Comparison of ENCODE assay signal across 10 cellular contexts in genomic region chr12:47825239-47825639, GRCh38. TPM values are rescaled to one million over a fixed set of nuclear protein-coding genes. Genes with fewer than 3 reads are reported as not detected.
DNase-seq lines count a peak whose midpoint lies in the region; ATAC-seq, FAIRE-seq and TF ChIP-seq lines count a peak whose summit lies in the region.
"Had no signal": no experiment of that assay in that cellular context is flagged by ENCODE, and none has a peak within 500 bp of the region (broad histone marks: within the 10 kb centered on the region; RNA-seq: fewer than 3 reads in every experiment).

No MANE protein-coding gene starts in this region.

- H3K79me2 ChIP-seq in OCI-LY1 (ENCODE audit: insufficient read depth, low read length) (no peaks in the 10 kb centered on the region), H1 (ENCODE audit: control insufficient read depth in 1 of 2, insufficient read depth in 2 of 2, low read length in 2 of 2) (peaks cover 0 to under 1% of the 10 kb centered on the region in 2 experiments; a peak in 1 of 4 replicates), osteoblast (ENCODE audit: insufficient read depth, low read length) (peaks cover 2% of the 10 kb centered on the region)

- H4K20me1 ChIP-seq in OCI-LY1 (ENCODE audit: insufficient read depth, low read length) (no peaks in the 10 kb centered on the region), H1 (replicated peaks in 1 of 2; ENCODE audit: control insufficient read depth in 1 of 2, insufficient read depth in 2 of 2, low read length in 2 of 2) (no peaks in the 10 kb centered on the region), osteoblast (ENCODE audit: insufficient read depth, low read length) (no peaks in the 10 kb centered on the region)
- H4K20me1 ChIP-seq: BLaER1 had no signal

- no peak overlapping the region for H3K23ac ChIP-seq in H1 (ENCODE audit: insufficient read length)

- H3K18ac ChIP-seq in H1 (ENCODE audit: extremely low read depth, low read length), result no peak overlapping the region

- DNase-seq in A549 (ENCODE audit: low read depth in 1 of 2, low spot score in 1 of 2), result peak; percentile 21 to 56
- DNase-seq in H1 (ENCODE audit: low read depth in 1 of 2, low spot score in 2 of 2), result no peak
- peak; percentile 44 for DNase-seq in osteoblast (ENCODE audit: insufficient read length, low spot score, missing footprints)
- no peak for DNase-seq in T1000 (lab: John Stamatoyannopoulos, UW)
- no peak for DNase-seq in substantia nigra (lab: John Stamatoyannopoulos, UW)
- DNase-seq: NCI-H748 treated with DMSO at 0.1 percent for 48 hours had no signal

- 31% methylated on average over 3 of the region's 3 CpGs for WGBS in A549 (ENCODE audit: missing lambda C conversion rate)
- WGBS in H1 (ENCODE audit: extremely low coverage in 1 of 2, insufficient coverage in 1 of 2, insufficient read length in 1 of 2, insufficient replicate concordance in 2 of 2, low coverage in 1 of 2, low lambda C conversion rate in 2 of 2, missing lambda C conversion rate in 1 of 2), 2 experiments, result 62% methylated on average over 3 of the region's 3 CpGs; no CpG with 5 or more reads in 1 of the 2 experiments

- TF ChIP-seq EP300 in A549 (IDR thresholded peaks at IDR 0.05), result no peak
- TF ChIP-seq EP300 in H1 (IDR thresholded peaks at IDR 0.05; ENCODE audit: borderline replicate concordance in 1 of 2, low read depth in 2 of 2, low read length in 2 of 2), result no peak

- H3K56ac ChIP-seq in H1 (replicated peaks; ENCODE audit: insufficient read length, low read depth, low read length), result no peak overlapping the region

- no peak overlapping the region for H3K14ac ChIP-seq in H1 (ENCODE audit: insufficient read length)

- no peaks in the 10 kb centered on the region for H3K27me3 ChIP-seq in OCI-LY1 (ENCODE audit: insufficient read depth, low read length)
- no peaks in the 10 kb centered on the region; a peak in 2 of 7 replicates for H3K27me3 ChIP-seq in H1 (replicated peaks in 1 of 4; ENCODE audit: control insufficient read depth in 3 of 4, extremely low read depth in 1 of 4, insufficient read depth in 3 of 4, low read length in 3 of 4)
- no peaks in the 10 kb centered on the region for H3K27me3 ChIP-seq in osteoblast (ENCODE audit: insufficient read depth, low read length)
- H3K27me3 ChIP-seq: BLaER1 had no signal

- H3K9me2 ChIP-seq in OCI-LY1 (ENCODE audit: low read depth, low read length), result no peaks in the 10 kb centered on the region

- TF ChIP-seq CTCF in A549 (IDR thresholded peaks at IDR 0.05) (no peak), OCI-LY1 (IDR thresholded peaks at IDR 0.05; ENCODE audit: low read length) (no peak), H1 (IDR thresholded peaks at IDR 0.05; ENCODE audit: control extremely low read depth in 1 of 3, insufficient read depth in 1 of 3, low read depth in 1 of 3, low read length in 3 of 3) (no peak), osteoblast (IDR thresholded peaks at IDR 0.05; ENCODE audit: extremely low read depth, low read depth, low read length) (no peak)

- no peaks in the 10 kb centered on the region for H3K36me3 ChIP-seq in OCI-LY1 (ENCODE audit: insufficient read depth, low read length)
- H3K36me3 ChIP-seq in H1 (ENCODE audit: control insufficient read depth in 2 of 4, insufficient read depth in 4 of 4, low read length in 3 of 4), result no peaks in the 10 kb centered on the region
- H3K36me3 ChIP-seq in osteoblast (ENCODE audit: insufficient read depth, low read length), result no peaks in the 10 kb centered on the region
- H3K36me3 ChIP-seq: BLaER1 had no signal

- TF ChIP-seq POLR2A in A549 (IDR thresholded peaks at IDR 0.05; ENCODE audit: low read length) (no peak), H1 (IDR thresholded peaks at IDR 0.05; ENCODE audit: control extremely low read depth in 1 of 2, low read depth in 2 of 2, low read length in 2 of 2) (no peak)

- H3K9ac ChIP-seq in OCI-LY1 (ENCODE audit: low read length) (no peak overlapping the region; the same call in 1 of the 2 replicates), H1 (replicated peaks in 1 of 4; ENCODE audit: extremely low read depth in 1 of 4, low read depth in 3 of 4, low read length in 3 of 4) (no peak overlapping the region)
- H3K9ac ChIP-seq: BLaER1 had no signal

- H4K5ac ChIP-seq in H1 (ENCODE audit: insufficient read length, low read depth, low read length), result no peak overlapping the region

- H3K4me1 ChIP-seq in A549, result peaks cover 70% of the 10 kb centered on the region
- H3K4me1 ChIP-seq in OCI-LY1 (ENCODE audit: insufficient read depth, low read length, severe bottlenecking), result peaks cover 90% of the 10 kb centered on the region
- peaks cover 5 to 24% (median 19%) of the 10 kb centered on the region in 4 experiments for H3K4me1 ChIP-seq in H1 (replicated peaks in 1 of 4; ENCODE audit: control insufficient read depth in 3 of 4, insufficient read depth in 4 of 4, low read length in 3 of 4)
- peaks cover 35% of the 10 kb centered on the region for H3K4me1 ChIP-seq in osteoblast (ENCODE audit: insufficient read depth, low read length)

- H4K91ac ChIP-seq in H1 (replicated peaks; ENCODE audit: insufficient read length, low read length), result no peak overlapping the region

- no peaks in the 10 kb centered on the region for H3K79me1 ChIP-seq in H1 (ENCODE audit: low read depth, low read length)

- FAIRE-seq in A549 (lab: Jason Lieb, UNC) (no peak), H1 (lab: Jason Lieb, UNC) (no peak)

- no peak overlapping the region for H3K4ac ChIP-seq in H1 (replicated peaks; ENCODE audit: insufficient read length, low read depth, low read length)

- no peak overlapping the region; the same call in 1 of the 2 replicates for H2AK5ac ChIP-seq in H1 (ENCODE audit: low read depth, low read length)

- peak overlapping the region; percentile 71 for H2BK12ac ChIP-seq in H1 (ENCODE audit: low read depth, low read length)

- 0 out of 2 replicates have a peak overlapping the region, but pooled peaks have one; percentile 21 for H2BK20ac ChIP-seq in H1 (ENCODE audit: low read length)

- no peak overlapping the region; the same call in 1 of the 2 replicates for H2BK15ac ChIP-seq in H1 (ENCODE audit: low read length)

- no peak for TF ChIP-seq RAD21 in A549 (conservative IDR thresholded peaks at IDR 0.05 in 1 of 2, IDR thresholded peaks at IDR 0.05 in 1 of 2)
- TF ChIP-seq RAD21 in H1 (IDR thresholded peaks at IDR 0.05 in 1 of 2, conservative IDR thresholded peaks at IDR 0.05 in 1 of 2; ENCODE audit: low read depth in 2 of 2, low read length in 2 of 2), result no peak

- H2BK120ac ChIP-seq in H1 (replicated peaks; ENCODE audit: low read depth, low read length), result no peak overlapping the region

- peak overlapping the region; percentile 36 for H3K4me2 ChIP-seq in A549
- no peak overlapping the region for H3K4me2 ChIP-seq in OCI-LY1 (ENCODE audit: low read length)
- no peak overlapping the region for H3K4me2 ChIP-seq in H1 (ENCODE audit: insufficient read depth in 1 of 2, low read depth in 2 of 2, low read length in 2 of 2)
- H3K4me2 ChIP-seq in osteoblast (ENCODE audit: insufficient read depth, low read length), result no peak overlapping the region

- CTCF ChIA-PET in A549 (lab: Yijun Ruan, JAX), result interaction anchor here (1.3 to 31.0 kb wide), 5 partner anchors 8 to 110 kb away, joined by 3 to 1532 read pairs (median 7); partner anchors contain the start of genes HDAC7 and SLC48A1
- CTCF ChIA-PET in H1 (lab: Charles Lee; ENCODE audit: partially characterized antibody), result interaction anchor here (10.6 to 30.5 kb wide), 2 partner anchors 14 to 32 kb away, joined by 155 to 2001 read pairs; partner anchors contain the start of genes HDAC7 and SLC48A1

- no peak overlapping the region for H4K8ac ChIP-seq in H1 (ENCODE audit: extremely low read depth, insufficient read depth, low read length)

- H3K9me3 ChIP-seq in A549 (no peaks in the 10 kb centered on the region), OCI-LY1 (ENCODE audit: low read length) (no peaks in the 10 kb centered on the region), H1 (ENCODE audit: insufficient read depth in 2 of 2, low read depth in 1 of 2, low read length in 1 of 2) (no peaks in the 10 kb centered on the region), osteoblast (ENCODE audit: low read depth, low read length) (no peaks in the 10 kb centered on the region)
- H3K9me3 ChIP-seq: BLaER1 had no signal

- peak overlapping the region; percentile 53; the same call in 1 of the 2 replicates for H2BK5ac ChIP-seq in H1 (ENCODE audit: low read depth, low read length)

- H3K23me2 ChIP-seq in H1 (ENCODE audit: low read depth, low read length), result peaks cover 5% of the 10 kb centered on the region

- ATAC-seq in A549 (peak in 1 of 2 experiments; percentile 10; a peak in 1 of 6 replicates), HG03565 (IDR thresholded peaks at IDR 0.05; ENCODE audit: unreplicated experiment) (no peak), HG02642 (IDR thresholded peaks at IDR 0.05; ENCODE audit: poor library complexity, unreplicated experiment) (no peak)

- no peak overlapping the region for H2AFZ ChIP-seq in OCI-LY1 (ENCODE audit: low read length)
- H2AFZ ChIP-seq in H1 (ENCODE audit: low read length), result no peak overlapping the region
- no peak overlapping the region for H2AFZ ChIP-seq in osteoblast (ENCODE audit: low read length)

- H3K27ac ChIP-seq in A549 (peak overlapping the region; percentile 52 to 73; a peak in 5 of 6 replicates), OCI-LY1 (ENCODE audit: low read depth, low read length, poor library complexity, severe bottlenecking) (peak overlapping the region; percentile 83), H1 (ENCODE audit: low read depth, low read length) (no peak overlapping the region), osteoblast (ENCODE audit: low read depth, low read length) (no peak overlapping the region), substantia nigra (ENCODE audit: low read depth, low read length, poor library complexity, severe bottlenecking) (no peak overlapping the region)

- H3F3A ChIP-seq in OCI-LY1 (ENCODE audit: insufficient read depth, low read length), result no peaks in the 10 kb centered on the region

- H3K4me3 ChIP-seq in A549 (no peak overlapping the region), OCI-LY1 (ENCODE audit: low read depth, low read length, poor library complexity, severe bottlenecking) (no peak overlapping the region), H1 (ENCODE audit: extremely low read depth in 1 of 4, insufficient read depth in 2 of 4, low read depth in 3 of 4, low read length in 4 of 4) (no peak overlapping the region), osteoblast (ENCODE audit: insufficient read depth, low read length) (no peak overlapping the region)
- H3K4me3 ChIP-seq: BLaER1 had no signal

- POLR2A ChIA-PET in A549 (lab: Yijun Ruan, JAX), result no interaction called here
- POLR2A ChIA-PET in H1 (lab: Charles Lee; ENCODE audit: partially characterized antibody), result interaction anchor here (0.6 to 28.4 kb wide), 5 partner anchors 9 to 45 kb away, joined by 3 to 480 read pairs (median 4); partner anchors contain the start of gene HDAC7

RNA-seq across cellular contexts. Expression of gene HDAC7, which starts 5.5 kb away (rescaled TPM):
- polyA plus RNA-seq in A549 (2011; rRNA removed) (17.2 and 20.8 TPM in 2 replicates), A549 (2017; fragmentation: RNase III; extraction: RNeasy Plus Mini Kit Qiagen cat#74134 plus additional on column Dnase treatment) (34.1 to 38.9 TPM (median 36.0 TPM) in 3 replicates), H1 (2011; rRNA removed) (25.5 and 52.0 TPM in 2 replicates)
- polyA plus RNA-seq in A549 (2012; cell fraction: cytosol; rRNA removed), result 42.9 and 56.8 TPM in 2 replicates
- polyA plus RNA-seq in A549 (2012; cell fraction: nucleus; rRNA removed), result 170 and 171 TPM in 2 replicates
- polyA minus RNA-seq in A549 (2011; rRNA and poly(A)+ RNA removed), result 20.2 and 26.1 TPM in 2 replicates
- total RNA-seq in H1 (2021; fragmentation: NEBNext Ultra II Directional; extraction: Animal tissue kit (Norgen Biotek cat#: 25700)), result 82.0 and 84.9 TPM in 2 replicates
- polyA plus RNA-seq in H1 (2011; cell fraction: cytosol; rRNA removed), result 27.2 TPM
- polyA plus RNA-seq in H1 (2011; cell fraction: nucleus; rRNA removed), result 208 TPM
- 46.5 to 68.3 TPM (median 65.5 TPM) in 4 replicates for polyA plus RNA-seq in H1 (2012, experiment 1 of 2)
- 57.8 TPM for polyA plus RNA-seq in H1 (2012, experiment 2 of 2)
- 40.9 TPM for polyA plus RNA-seq in H1 (2013, experiment 1 of 2)
- 38.9 TPM for polyA plus RNA-seq in H1 (2013, experiment 2 of 2)
- 11.6 and 23.5 TPM in 2 replicates for polyA minus RNA-seq in H1 (2011; rRNA and poly(A)+ RNA removed)
- 27.2 TPM for polyA minus RNA-seq in H1 (2011; cell fraction: cytosol; rRNA and poly(A)+ RNA removed)
- 48.1 TPM for polyA minus RNA-seq in H1 (2011; cell fraction: nucleus; rRNA and poly(A)+ RNA removed)
- 39.8 and 41.3 TPM in 2 replicates for total RNA-seq in osteoblast

RNA-seq across cellular contexts. Expression of gene SLC48A1, which starts 52.2 kb away (rescaled TPM):
- 25.1 and 27.3 TPM in 2 replicates for polyA plus RNA-seq in A549 (2011; rRNA removed)
- polyA plus RNA-seq in A549 (2012; cell fraction: cytosol; rRNA removed), result 27.5 and 39.0 TPM in 2 replicates
- 43.0 and 43.8 TPM in 2 replicates for polyA plus RNA-seq in A549 (2012; cell fraction: nucleus; rRNA removed)
- polyA plus RNA-seq in A549 (2017; fragmentation: RNase III; extraction: RNeasy Plus Mini Kit Qiagen cat#74134 plus additional on column Dnase treatment), result 32.6 to 35.2 TPM (median 33.3 TPM) in 3 replicates
- polyA minus RNA-seq in A549 (2011; rRNA and poly(A)+ RNA removed), result 37.7 and 42.9 TPM in 2 replicates
- total RNA-seq in H1 (2021; fragmentation: NEBNext Ultra II Directional; extraction: Animal tissue kit (Norgen Biotek cat#: 25700)), result 14.0 and 14.1 TPM in 2 replicates
- polyA plus RNA-seq in H1 (2011; rRNA removed), result 9.5 and 12.1 TPM in 2 replicates
- 9.6 TPM for polyA plus RNA-seq in H1 (2011; cell fraction: cytosol; rRNA removed)
- polyA plus RNA-seq in H1 (2011; cell fraction: nucleus; rRNA removed), result 16.1 TPM
- 8.3 to 11.4 TPM (median 10.2 TPM) in 4 replicates for polyA plus RNA-seq in H1 (2012, experiment 1 of 2)
- polyA plus RNA-seq in H1 (2012, experiment 2 of 2), result 8.6 TPM
- 9.4 TPM for polyA plus RNA-seq in H1 (2013, experiment 1 of 2)
- 10.8 TPM for polyA plus RNA-seq in H1 (2013, experiment 2 of 2)
- 7.2 and 7.3 TPM in 2 replicates for polyA minus RNA-seq in H1 (2011; rRNA and poly(A)+ RNA removed)
- 6.8 TPM for polyA minus RNA-seq in H1 (2011; cell fraction: cytosol; rRNA and poly(A)+ RNA removed)
- 7.3 TPM for polyA minus RNA-seq in H1 (2011; cell fraction: nucleus; rRNA and poly(A)+ RNA removed)
- total RNA-seq in osteoblast, result 18.0 and 19.2 TPM in 2 replicates

Comparison
In these comparisons a context has a peak if more than half of its experiments do, and no peak if none do; other contexts are left out.
1. DNase-seq: peak in A549 (2 of 2) and osteoblast (single experiment); none in H1 (0 of 2), T1000 (single experiment) and substantia nigra (0 of 49).
2. H3K27ac ChIP-seq: peak in A549 (2 of 2) and OCI-LY1 (single experiment); none in H1 (single experiment), osteoblast (single experiment) and substantia nigra (single experiment).